In genomic region chr3:147809206-147809605, GRCh38 we compare ENCODE assay signal across 28 cellular contexts.
"Had no signal": no experiment of that assay in that cellular context is flagged by ENCODE, and none has a peak within 500 bp of the region (broad histone marks: within the 10 kb centered on the region; RNA-seq: fewer than 3 reads in every experiment).

No MANE protein-coding gene starts in this region.

- ATAC-seq: stimulated activated effector memory CD8-positive, alpha-beta T cell treated with anti-CD3 and anti-CD28 coated beads, Interleukin-12 subunit alpha, Interleukin-12 subunit beta, amount 100 ng/mL, for 72 hours; stimulated activated memory B cell treated with anti-CD40 and anti-IgM and Interleukin-4, amounts not matched to agents 10 μg/mL and 1 μg/mL and 100 μg/mL, for 72 hours; stimulated activated naive B cell treated with anti-CD40 and anti-IgM and Interleukin-4, amounts not matched to agents 10 μg/mL and 1 μg/mL and 100 μg/mL, for 72 hours; stimulated activated naive CD8-positive, alpha-beta T cell treated with anti-CD3 and anti-CD28 coated beads, Interleukin-15, amount 100 ng/mL, for 72 hours; stimulated activated naive CD8-positive, alpha-beta T cell treated with anti-CD3 and anti-CD28 coated beads, Interleukin-15, Interleukin-2, amounts not matched to agents 100 U/mL and 50 U/mL, for 24 hours; upper lobe of right lung had no signal

- H3K27me3 Mint-ChIP-seq: stimulated activated memory B cell treated with anti-CD40 and anti-IgM and Interleukin-4, amounts not matched to agents 10 μg/mL and 1 μg/mL and 100 μg/mL, for 72 hours; stimulated activated naive B cell treated with anti-CD40 and anti-IgM and Interleukin-4, amounts not matched to agents 10 μg/mL and 1 μg/mL and 100 μg/mL, for 72 hours; stimulated activated naive CD8-positive, alpha-beta T cell treated with anti-CD3 and anti-CD28 coated beads, Interleukin-15, amount 100 ng/mL, for 72 hours; stimulated activated naive CD8-positive, alpha-beta T cell treated with anti-CD3 and anti-CD28 coated beads, Interleukin-15, Interleukin-2, amounts not matched to agents 100 ng/mL and 50 ng/mL, for 24 hours; type B pancreatic cell had no signal

- H3K4me3 Mint-ChIP-seq: stimulated activated effector memory CD8-positive, alpha-beta T cell treated with anti-CD3 and anti-CD28 coated beads, Interleukin-12 subunit alpha, Interleukin-12 subunit beta, amount 100 ng/mL, for 72 hours; stimulated activated memory B cell treated with anti-CD40 and anti-IgM and Interleukin-4, amounts not matched to agents 10 μg/mL and 1 μg/mL and 100 μg/mL, for 72 hours; stimulated activated naive B cell treated with anti-CD40 and anti-IgM and Interleukin-4, amounts not matched to agents 10 μg/mL and 1 μg/mL and 100 μg/mL, for 72 hours; stimulated activated naive CD8-positive, alpha-beta T cell treated with anti-CD3 and anti-CD28 coated beads, Interleukin-15, amount 100 ng/mL, for 72 hours; stimulated activated naive CD8-positive, alpha-beta T cell treated with anti-CD3 and anti-CD28 coated beads, Interleukin-15, Interleukin-2, amounts not matched to agents 100 ng/mL and 50 ng/mL, for 24 hours; type B pancreatic cell had no signal

- H3K27ac Mint-ChIP-seq: stimulated activated effector memory CD8-positive, alpha-beta T cell treated with anti-CD3 and anti-CD28 coated beads, Interleukin-12 subunit alpha, Interleukin-12 subunit beta, amount 100 ng/mL, for 72 hours; stimulated activated memory B cell treated with anti-CD40 and anti-IgM and Interleukin-4, amounts not matched to agents 10 μg/mL and 1 μg/mL and 100 μg/mL, for 72 hours; stimulated activated naive B cell treated with anti-CD40 and anti-IgM and Interleukin-4, amounts not matched to agents 10 μg/mL and 1 μg/mL and 100 μg/mL, for 72 hours; stimulated activated naive CD8-positive, alpha-beta T cell treated with anti-CD3 and anti-CD28 coated beads, Interleukin-15, amount 100 ng/mL, for 72 hours; stimulated activated naive CD8-positive, alpha-beta T cell treated with anti-CD3 and anti-CD28 coated beads, Interleukin-15, Interleukin-2, amounts not matched to agents 100 ng/mL and 50 ng/mL, for 24 hours; type B pancreatic cell had no signal

- H3K9me3 ChIP-seq: suprapubic skin, testis, thoracic aorta, thyroid gland, tibial artery, tibial nerve, transverse colon, upper lobe of left lung, upper lobe of right lung, uterus, vagina had no signal

- H3K36me3 Mint-ChIP-seq: stimulated activated effector memory CD8-positive, alpha-beta T cell treated with anti-CD3 and anti-CD28 coated beads, Interleukin-12 subunit alpha, Interleukin-12 subunit beta, amount 100 ng/mL, for 72 hours; stimulated activated memory B cell treated with anti-CD40 and anti-IgM and Interleukin-4, amounts not matched to agents 10 μg/mL and 1 μg/mL and 100 μg/mL, for 72 hours; stimulated activated naive B cell treated with anti-CD40 and anti-IgM and Interleukin-4, amounts not matched to agents 10 μg/mL and 1 μg/mL and 100 μg/mL, for 72 hours; type B pancreatic cell had no signal

- H3K36me3 ChIP-seq: stomach, suprapubic skin, thoracic aorta, thyroid gland, tibial artery, tibial nerve, transverse colon, upper lobe of left lung, upper lobe of right lung, vagina had no signal

- H3K27ac ChIP-seq: stomach, suprapubic skin, testis, thoracic aorta, thyroid gland, tibial artery, tibial nerve, transverse colon, upper lobe of left lung, upper lobe of right lung, uterus, vagina had no signal

- H3K4me1 Mint-ChIP-seq: stimulated activated effector memory CD8-positive, alpha-beta T cell treated with anti-CD3 and anti-CD28 coated beads, Interleukin-12 subunit alpha, Interleukin-12 subunit beta, amount 100 ng/mL, for 72 hours; stimulated activated memory B cell treated with anti-CD40 and anti-IgM and Interleukin-4, amounts not matched to agents 10 μg/mL and 1 μg/mL and 100 μg/mL, for 72 hours; stimulated activated naive B cell treated with anti-CD40 and anti-IgM and Interleukin-4, amounts not matched to agents 10 μg/mL and 1 μg/mL and 100 μg/mL, for 72 hours; stimulated activated naive CD8-positive, alpha-beta T cell treated with anti-CD3 and anti-CD28 coated beads, Interleukin-15, amount 100 ng/mL, for 72 hours had no signal

- H3K27me3 ChIP-seq: stomach, suprapubic skin, testis, thyroid gland, tibial artery, tibial nerve, transverse colon, upper lobe of left lung, upper lobe of right lung, uterus, vagina had no signal

- H3K4me3 ChIP-seq: stomach, suprapubic skin, testis, thoracic aorta, thyroid gland, tibial artery, tibial nerve, transverse colon, upper lobe of left lung, upper lobe of right lung, uterus, vagina had no signal

- H3K4me1 ChIP-seq: stomach, suprapubic skin, testis, thyroid gland, tibial artery, tibial nerve, transverse colon, upper lobe of left lung, upper lobe of right lung, uterus, vagina had no signal

- H3K9me3 Mint-ChIP-seq: stimulated activated naive B cell treated with anti-CD40 and anti-IgM and Interleukin-4, amounts not matched to agents 10 μg/mL and 1 μg/mL and 100 μg/mL, for 72 hours; type B pancreatic cell had no signal

- DNase-seq: stimulated activated CD4-positive, alpha-beta T cell treated with anti-CD3 and anti-CD28 coated beads, Interleukin-2, amount 100 ng/mL, for 48 hours; stimulated activated CD4-positive, alpha-beta T cell treated with anti-CD3 and anti-CD28 coated beads, Interleukin-4, amount 100 ng/mL, for 1 hour; stimulated activated CD4-positive, alpha-beta T cell treated with anti-CD3 and anti-CD28 coated beads, Interleukin-4, amount 100 ng/mL, for 24 hours; stimulated activated CD4-positive, alpha-beta T cell treated with anti-CD3 and anti-CD28 coated beads, Interleukin-4, amount 100 ng/mL, for 4 hours; stimulated activated CD8-positive, alpha-beta memory T cell treated with anti-CD3 and anti-CD28 coated beads, Interleukin-4, amount 100 ng/mL, for 48 hours; stimulated activated naive B cell treated with anti-CD40 and anti-IgM and Interleukin-4, amounts not matched to agents 10 μg/mL and 1 μg/mL and 100 μg/mL, for 72 hours; stimulated activated naive CD4-positive, alpha-beta T cell; stimulated activated naive CD4-positive, alpha-beta T cell treated with Interleukin-2 at 50 U/mL for 16 hours; stimulated activated naive CD8-positive, alpha-beta T cell treated with anti-CD3 and anti-CD28 coated beads, Interleukin-15, amount 100 ng/mL, for 72 hours; stimulated activated naive CD8-positive, alpha-beta T cell treated with anti-CD3 and anti-CD28 coated beads, Interleukin-15, Interleukin-2, amounts not matched to agents 100 U/mL and 50 U/mL, for 24 hours; stomach; substantia nigra; testis; thyroid gland; tibial artery; transverse colon; trophoblast cell; upper lobe of left lung; upper lobe of right lung; uterus had no signal
